8 cellular contexts compared by ENCODE assay signal in the genomic region with DNA sequence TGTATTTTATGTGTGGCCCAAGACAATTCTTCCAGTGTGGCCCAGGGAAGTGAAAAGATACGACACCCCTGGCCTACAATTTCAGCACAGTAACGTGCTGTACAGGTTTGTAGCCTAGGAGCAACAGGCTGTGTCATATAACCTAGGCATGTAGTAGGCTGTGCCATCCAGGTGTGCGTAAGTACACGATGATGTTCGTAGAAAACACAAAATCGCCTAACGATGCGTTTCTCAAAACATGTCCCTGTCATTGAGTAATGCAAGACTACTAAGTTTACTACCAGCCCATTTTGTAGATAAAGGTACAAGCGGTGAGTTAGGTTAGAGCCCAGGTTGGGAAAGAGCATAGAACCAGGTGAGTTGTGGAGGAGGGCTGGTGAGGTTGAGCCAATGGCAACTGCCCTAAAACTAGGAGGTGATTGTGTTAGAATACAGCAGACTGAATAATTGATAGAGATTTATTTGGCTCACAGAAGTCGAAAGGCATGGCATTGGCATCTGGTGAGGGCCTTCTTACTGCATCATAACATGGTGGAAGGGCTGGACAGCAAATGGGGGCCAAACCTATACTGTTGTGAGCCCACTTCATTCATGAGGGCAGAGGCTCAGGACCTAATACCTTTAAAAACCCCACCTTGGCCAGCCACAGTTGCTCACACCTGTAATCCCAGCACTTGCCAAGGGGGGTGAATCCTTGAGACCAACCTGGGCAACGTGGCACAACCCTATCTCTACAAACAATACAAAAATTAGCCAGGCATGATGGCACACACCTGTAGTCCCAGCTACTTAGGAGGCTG. TPM values are rescaled to one million over a fixed set of nuclear protein-coding genes. Genes with fewer than 3 reads are reported as not detected.
DNase-seq lines count a peak whose midpoint lies in the region; ATAC-seq, FAIRE-seq and TF ChIP-seq lines count a peak whose summit lies in the region.

No MANE protein-coding gene starts in this region.

- H3K4me1 ChIP-seq in H1 (replicated peaks in 1 of 4; ENCODE audit: control insufficient read depth in 3 of 4, insufficient read depth in 4 of 4, low read length in 3 of 4): peaks cover 0 to 3% (median 2%) of the 10 kb centered on the region in 4 experiments; a peak in 4 of 7 replicates

- H3K9ac ChIP-seq in H1 (replicated peaks in 1 of 4; ENCODE audit: extremely low read depth in 1 of 4, low read depth in 3 of 4, low read length in 3 of 4): no peak overlapping the region

- POLR2A ChIA-PET in H1 (lab: Charles Lee; ENCODE audit: partially characterized antibody): interaction anchor here (0.6 to 9.3 kb wide), 17 partner anchors 14 to 1004 kb away, joined by 3 to 378 read pairs (median 4); a partner anchor contains a TSS

- H3K36me3 ChIP-seq in H1 (ENCODE audit: control insufficient read depth in 2 of 4, insufficient read depth in 4 of 4, low read length in 3 of 4): peaks cover 27 to 50% (median 43%) of the 10 kb centered on the region in 4 experiments

- CTCF ChIA-PET in activated naive CD4-positive, alpha-beta T cell treated with anti-CD3 and anti-CD28 coated beads for 36 hours (lab: Charles Lee): interaction anchor here (0.6 to 3.6 kb wide), 8 partner anchors 13 to 1187 kb away, joined by 3 to 42 read pairs (median 4); no protein-coding TSS in a partner anchor
- CTCF ChIA-PET in H1 (lab: Charles Lee; ENCODE audit: partially characterized antibody): interaction anchor here (0.6 to 1.5 kb wide), 7 partner anchors 9 to 920 kb away, joined by 3 to 4 read pairs (median 3); a partner anchor contains a TSS

- no peak overlapping the region for H3K27ac ChIP-seq in H1 (ENCODE audit: low read depth, low read length)

- no peak overlapping the region for H2BK12ac ChIP-seq in H1 (ENCODE audit: low read depth, low read length)

- TF ChIP-seq CTCF in H1 (IDR thresholded peaks at IDR 0.05; ENCODE audit: control extremely low read depth in 1 of 3, insufficient read depth in 1 of 3, low read depth in 1 of 3, low read length in 3 of 3): no peak

- intact Hi-C loops in activated naive CD4-positive, alpha-beta T cell treated with anti-CD3 and anti-CD28 coated beads for 36 hours (cut with micrococcal nuclease): no loop called here

- no peaks in the 10 kb centered on the region for H3K9me3 ChIP-seq in H1 (ENCODE audit: insufficient read depth in 2 of 2, low read depth in 1 of 2, low read length in 1 of 2)

- H3K18ac ChIP-seq in H1 (ENCODE audit: extremely low read depth, low read length): no peak overlapping the region

- no peak overlapping the region for H3K4me2 ChIP-seq in H1 (ENCODE audit: insufficient read depth in 1 of 2, low read depth in 2 of 2, low read length in 2 of 2)

- peak; percentile 53 to 69 for TF ChIP-seq POLR2A in H1 (IDR thresholded peaks at IDR 0.05; ENCODE audit: control extremely low read depth in 1 of 2, low read depth in 2 of 2, low read length in 2 of 2)

- no peak overlapping the region for H2AFZ ChIP-seq in H1 (ENCODE audit: low read length)

- peaks cover 0 to 16% of the 10 kb centered on the region in 2 experiments; a peak in 3 of 4 replicates for H3K79me2 ChIP-seq in H1 (ENCODE audit: control insufficient read depth in 1 of 2, insufficient read depth in 2 of 2, low read length in 2 of 2)

- no peak overlapping the region for H4K5ac ChIP-seq in H1 (ENCODE audit: insufficient read length, low read depth, low read length)

- no peak for ATAC-seq in GM18511 (IDR thresholded peaks at IDR 0.05; ENCODE audit: unreplicated experiment)

- H3K14ac ChIP-seq in H1 (ENCODE audit: insufficient read length): no peak overlapping the region

- H3K4me3 ChIP-seq in H1 (ENCODE audit: extremely low read depth in 1 of 4, insufficient read depth in 2 of 4, low read depth in 3 of 4, low read length in 4 of 4): no peak overlapping the region

- no peak overlapping the region for H2BK15ac ChIP-seq in H1 (ENCODE audit: low read length)

- H3K23ac ChIP-seq in H1 (ENCODE audit: insufficient read length): no peak overlapping the region

- DNase-seq in activated naive CD4-positive, alpha-beta T cell treated with anti-CD3 and anti-CD28 coated beads for 36 hours: no peak
- DNase-seq in activated naive CD4-positive, alpha-beta T cell (lab: John Stamatoyannopoulos, UW): no peak
- no peak for DNase-seq in T-helper 2 cell treated with Interferon-gamma antibody and Interleukin-4, amounts not matched to agents 5 μg/mL and 100 μg/mL, for 36 hours (ENCODE audit: low spot score)
- DNase-seq in H1 (ENCODE audit: low read depth in 1 of 2, low spot score in 2 of 2) (no peak), COR-L47 (lab: John Stamatoyannopoulos, UW) (no peak), NCI-H1092 treated with DMSO at 0.1 percent for 48 hours (lab: John Stamatoyannopoulos, UW) (no peak)
- peak; percentile 43 for DNase-seq in stimulated activated CD8-positive, alpha-beta memory T cell treated with anti-CD3 and anti-CD28 coated beads, Interleukin-4, amount 100 ng/mL, for 48 hours

- peaks cover 38% of the 10 kb centered on the region for H3K36me3 Mint-ChIP-seq in activated naive CD4-positive, alpha-beta T cell treated with anti-CD3 and anti-CD28 coated beads for 36 hours (ENCODE audit: low read depth)
- H3K36me3 Mint-ChIP-seq in T-helper 2 cell treated with Interferon-gamma antibody and Interleukin-4, amounts not matched to agents 5 μg/mL and 100 μg/mL, for 36 hours (ENCODE audit: low read depth): peaks cover 53% of the 10 kb centered on the region

- H3K27ac Mint-ChIP-seq in activated naive CD4-positive, alpha-beta T cell treated with anti-CD3 and anti-CD28 coated beads for 36 hours: peak overlapping the region; percentile 38
- peak overlapping the region; percentile 50 for H3K27ac Mint-ChIP-seq in T-helper 2 cell treated with Interferon-gamma antibody and Interleukin-4, amounts not matched to agents 5 μg/mL and 100 μg/mL, for 36 hours

- 92% methylated on average over 11 of the region's 11 CpGs; no CpG with 5 or more reads in 1 of the 2 experiments for WGBS in H1 (ENCODE audit: extremely low coverage in 1 of 2, insufficient coverage in 1 of 2, insufficient read length in 1 of 2, insufficient replicate concordance in 2 of 2, low coverage in 1 of 2, low lambda C conversion rate in 2 of 2, missing lambda C conversion rate in 1 of 2), 2 experiments

- H2AK5ac ChIP-seq in H1 (ENCODE audit: low read depth, low read length): no peak overlapping the region

- H3K4ac ChIP-seq in H1 (replicated peaks; ENCODE audit: insufficient read length, low read depth, low read length): no peak overlapping the region

- H3K4me3 Mint-ChIP-seq in activated naive CD4-positive, alpha-beta T cell treated with anti-CD3 and anti-CD28 coated beads for 36 hours: no peak overlapping the region
- H3K4me3 Mint-ChIP-seq in T-helper 2 cell treated with Interferon-gamma antibody and Interleukin-4, amounts not matched to agents 5 μg/mL and 100 μg/mL, for 36 hours: no peak overlapping the region

- no peaks in the 10 kb centered on the region for H3K27me3 ChIP-seq in H1 (replicated peaks in 1 of 4; ENCODE audit: control insufficient read depth in 3 of 4, extremely low read depth in 1 of 4, insufficient read depth in 3 of 4, low read length in 3 of 4)

- H3K56ac ChIP-seq in H1 (replicated peaks; ENCODE audit: insufficient read length, low read depth, low read length): no peak overlapping the region

- H3K9me3 Mint-ChIP-seq in activated naive CD4-positive, alpha-beta T cell treated with anti-CD3 and anti-CD28 coated beads for 36 hours: no peaks in the 10 kb centered on the region
- no peaks in the 10 kb centered on the region for H3K9me3 Mint-ChIP-seq in T-helper 2 cell treated with Interferon-gamma antibody and Interleukin-4, amounts not matched to agents 5 μg/mL and 100 μg/mL, for 36 hours

- no peak overlapping the region for H4K91ac ChIP-seq in H1 (replicated peaks; ENCODE audit: insufficient read length, low read length)

- no peak for TF ChIP-seq RAD21 in H1 (IDR thresholded peaks at IDR 0.05 in 1 of 2, conservative IDR thresholded peaks at IDR 0.05 in 1 of 2; ENCODE audit: low read depth in 2 of 2, low read length in 2 of 2)

- peaks cover 7% of the 10 kb centered on the region for H3K23me2 ChIP-seq in H1 (ENCODE audit: low read depth, low read length)

- H3K79me1 ChIP-seq in H1 (ENCODE audit: low read depth, low read length): no peaks in the 10 kb centered on the region

- no peak overlapping the region for H4K8ac ChIP-seq in H1 (ENCODE audit: extremely low read depth, insufficient read depth, low read length)

- peaks cover 29% of the 10 kb centered on the region for H3K4me1 Mint-ChIP-seq in activated naive CD4-positive, alpha-beta T cell treated with anti-CD3 and anti-CD28 coated beads for 36 hours (ENCODE audit: low read depth)
- H3K4me1 Mint-ChIP-seq in T-helper 2 cell treated with Interferon-gamma antibody and Interleukin-4, amounts not matched to agents 5 μg/mL and 100 μg/mL, for 36 hours (ENCODE audit: low read depth): peaks cover 27% of the 10 kb centered on the region

- no peak for TF ChIP-seq EP300 in H1 (IDR thresholded peaks at IDR 0.05; ENCODE audit: borderline replicate concordance in 1 of 2, low read depth in 2 of 2, low read length in 2 of 2)

- H2BK20ac ChIP-seq in H1 (ENCODE audit: low read length): no peak overlapping the region

- H3K27me3 Mint-ChIP-seq in activated naive CD4-positive, alpha-beta T cell treated with anti-CD3 and anti-CD28 coated beads for 36 hours (ENCODE audit: low read depth): no peaks in the 10 kb centered on the region
- H3K27me3 Mint-ChIP-seq in T-helper 2 cell treated with Interferon-gamma antibody and Interleukin-4, amounts not matched to agents 5 μg/mL and 100 μg/mL, for 36 hours (ENCODE audit: low read depth): no peaks in the 10 kb centered on the region

- H2BK5ac ChIP-seq in H1 (ENCODE audit: low read depth, low read length): no peak overlapping the region

- FAIRE-seq in H1 (lab: Jason Lieb, UNC): no peak

- no peak overlapping the region for H2BK120ac ChIP-seq in H1 (replicated peaks; ENCODE audit: low read depth, low read length)

- H4K20me1 ChIP-seq in H1 (replicated peaks in 1 of 2; ENCODE audit: control insufficient read depth in 1 of 2, insufficient read depth in 2 of 2, low read length in 2 of 2): peaks cover 10 to 20% of the 10 kb centered on the region in 2 experiments

RNA-seq across cellular contexts. Expression of a gene that starts 4.2 kb away (rescaled TPM):
- total RNA-seq in activated naive CD4-positive, alpha-beta T cell treated with anti-CD3 and anti-CD28 coated beads for 36 hours: 1,000 to 10,000 TPM; 1,206 to 1,253 TPM
- 528 and 539 TPM in 2 replicates for total RNA-seq in H1 (2021; fragmentation: NEBNext Ultra II Directional; extraction: Animal tissue kit (Norgen Biotek cat#: 25700))
- polyA plus RNA-seq in H1 (2011; rRNA removed): 89.3 and 175 TPM in 2 replicates
- 105 TPM for polyA plus RNA-seq in H1 (2011; cell fraction: cytosol; rRNA removed)
- 101 TPM for polyA plus RNA-seq in H1 (2011; cell fraction: nucleus; rRNA removed)
- 476 to 568 TPM (median 517 TPM) in 4 replicates for polyA plus RNA-seq in H1 (2012, experiment 1 of 2)
- polyA plus RNA-seq in H1 (2012, experiment 2 of 2): 186 TPM
- polyA plus RNA-seq in H1 (2013, experiment 1 of 2): 266 TPM
- polyA plus RNA-seq in H1 (2013, experiment 2 of 2): 257 TPM
- 91.0 and 95.7 TPM in 2 replicates for polyA minus RNA-seq in H1 (2011; rRNA and poly(A)+ RNA removed)
- polyA minus RNA-seq in H1 (2011; cell fraction: cytosol; rRNA and poly(A)+ RNA removed): 120 TPM
- 121 TPM for polyA minus RNA-seq in H1 (2011; cell fraction: nucleus; rRNA and poly(A)+ RNA removed)

RNA-seq across cellular contexts. Expression of a gene that starts 19.2 kb away (rescaled TPM):
- not detected for total RNA-seq in activated naive CD4-positive, alpha-beta T cell treated with anti-CD3 and anti-CD28 coated beads for 36 hours
- not detected in 2 replicates for total RNA-seq in H1 (2021; fragmentation: NEBNext Ultra II Directional; extraction: Animal tissue kit (Norgen Biotek cat#: 25700))
- not detected in 2 replicates for polyA plus RNA-seq in H1 (2011; rRNA removed)
- not detected for polyA plus RNA-seq in H1 (2011; cell fraction: cytosol; rRNA removed)
- polyA plus RNA-seq in H1 (2011; cell fraction: nucleus; rRNA removed): not detected
- not detected in 4 replicates for polyA plus RNA-seq in H1 (2012, experiment 1 of 2)
- not detected for polyA plus RNA-seq in H1 (2012, experiment 2 of 2)
- not detected for polyA plus RNA-seq in H1 (2013, experiment 1 of 2)
- polyA plus RNA-seq in H1 (2013, experiment 2 of 2): not detected
- not detected in 2 replicates for polyA minus RNA-seq in H1 (2011; rRNA and poly(A)+ RNA removed)
- polyA minus RNA-seq in H1 (2011; cell fraction: cytosol; rRNA and poly(A)+ RNA removed): not detected
- not detected for polyA minus RNA-seq in H1 (2011; cell fraction: nucleus; rRNA and poly(A)+ RNA removed)

RNA-seq across cellular contexts. Expression of a gene that starts 41.5 kb away (rescaled TPM):
- total RNA-seq in activated naive CD4-positive, alpha-beta T cell treated with anti-CD3 and anti-CD28 coated beads for 36 hours: not detected
- 3.6 and 3.8 TPM in 2 replicates for total RNA-seq in H1 (2021; fragmentation: NEBNext Ultra II Directional; extraction: Animal tissue kit (Norgen Biotek cat#: 25700))
- polyA plus RNA-seq in H1 (2011; rRNA removed): 2.3 and 3.4 TPM in 2 replicates
- 2.9 TPM for polyA plus RNA-seq in H1 (2011; cell fraction: cytosol; rRNA removed)
- polyA plus RNA-seq in H1 (2011; cell fraction: nucleus; rRNA removed): 10.6 TPM
- polyA plus RNA-seq in H1 (2012, experiment 1 of 2): 2.4 to 3.6 TPM (median 2.8 TPM) in 4 replicates
- polyA plus RNA-seq in H1 (2012, experiment 2 of 2): 1.9 TPM
- polyA plus RNA-seq in H1 (2013, experiment 1 of 2): 1.8 TPM
- polyA plus RNA-seq in H1 (2013, experiment 2 of 2): 1.5 TPM
- 0.80 and 1.3 TPM in 2 replicates for polyA minus RNA-seq in H1 (2011; rRNA and poly(A)+ RNA removed)
- polyA minus RNA-seq in H1 (2011; cell fraction: cytosol; rRNA and poly(A)+ RNA removed): 0.66 TPM
- 2.6 TPM for polyA minus RNA-seq in H1 (2011; cell fraction: nucleus; rRNA and poly(A)+ RNA removed)
